In the genomic region with DNA sequence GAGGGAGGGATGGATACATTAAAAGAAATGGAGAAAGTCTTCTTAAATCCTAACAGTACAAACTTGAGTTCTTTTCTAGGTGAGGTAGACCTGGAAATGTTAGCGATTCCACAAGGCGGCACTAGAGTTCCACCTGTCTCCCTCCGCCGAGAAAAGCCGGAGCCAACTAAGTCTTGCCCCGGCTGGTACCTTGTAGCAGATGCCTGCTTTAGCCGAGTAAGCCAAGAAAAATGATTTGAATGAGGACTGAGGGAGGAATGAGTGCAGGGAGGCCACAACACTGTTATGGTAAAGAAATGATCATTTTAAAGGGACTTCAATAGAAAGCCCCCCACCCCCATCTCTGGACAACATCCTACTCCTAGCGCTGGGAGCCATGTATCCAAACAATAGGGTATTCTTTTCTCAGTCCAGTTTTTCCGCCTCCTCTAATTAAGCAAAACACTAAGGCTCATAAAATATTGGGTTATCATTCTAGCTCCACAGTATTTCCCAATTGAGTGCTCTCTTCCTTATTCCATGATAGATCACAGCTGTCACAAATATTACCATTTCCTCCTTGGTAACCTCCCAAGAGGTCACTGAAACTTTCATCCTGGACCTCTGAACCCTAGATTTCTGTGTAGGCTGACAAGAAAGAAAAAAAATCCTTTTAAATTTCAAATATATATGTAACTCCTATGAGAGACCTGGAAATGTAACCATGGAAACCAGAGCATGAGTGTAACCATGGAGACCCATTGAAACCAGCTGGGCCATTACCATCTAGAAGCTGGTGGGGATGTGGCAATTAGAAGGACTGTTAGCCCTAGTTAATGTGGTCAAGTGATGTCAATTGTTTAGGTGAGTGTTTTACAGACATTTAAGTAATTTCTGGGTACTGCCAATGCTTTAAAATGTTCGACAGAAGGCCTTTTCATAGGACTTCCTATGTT, we compare ENCODE assay signal across 2 cellular contexts.
TF ChIP-seq lines count a peak whose summit lies in the region.

No MANE protein-coding gene starts in this region.

TF ChIP-seq in HEK293, 187 proteins besides CTCF, POLR2A, EP300 and RAD21 (continued from another document and continues in another):
- TF ChIP-seq, protein P1, sequence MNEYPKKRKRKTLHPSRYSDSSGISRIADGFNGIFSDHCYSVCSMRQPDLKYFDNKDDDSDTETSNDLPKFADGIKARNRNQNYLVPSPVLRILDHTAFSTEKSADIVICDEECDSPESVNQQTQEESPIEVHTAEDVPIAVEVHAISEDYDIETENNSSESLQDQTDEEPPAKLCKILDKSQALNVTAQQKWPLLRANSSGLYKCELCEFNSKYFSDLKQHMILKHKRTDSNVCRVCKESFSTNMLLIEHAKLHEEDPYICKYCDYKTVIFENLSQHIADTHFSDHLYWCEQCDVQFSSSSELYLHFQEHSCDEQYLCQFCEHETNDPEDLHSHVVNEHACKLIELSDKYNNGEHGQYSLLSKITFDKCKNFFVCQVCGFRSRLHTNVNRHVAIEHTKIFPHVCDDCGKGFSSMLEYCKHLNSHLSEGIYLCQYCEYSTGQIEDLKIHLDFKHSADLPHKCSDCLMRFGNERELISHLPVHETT (tag by site-specific recombination; IDR thresholded peaks at IDR 0.05) = no peak
- TF ChIP-seq SETDB1 (IDR thresholded peaks at IDR 0.05; ENCODE audit: insufficient read length, low read length) (no peak), ZBTB48 (tag by site-specific recombination; IDR thresholded peaks at IDR 0.05) (no peak), ZNF571 (tag by site-specific recombination; IDR thresholded peaks at IDR 0.05) (no peak), YY2 (tag by site-specific recombination; IDR thresholded peaks at IDR 0.05) (no peak), ZNF654 (tag by site-specific recombination; IDR thresholded peaks at IDR 0.05; ENCODE audit: low read depth) (peak; percentile 94), ZSCAN16 (tag by site-specific recombination; IDR thresholded peaks at IDR 0.05) (no peak), ZNF24 (tag by site-specific recombination; IDR thresholded peaks at IDR 0.05) (no peak), ZNF274 (IDR thresholded peaks at IDR 0.05; ENCODE audit: low read length) (no peak), ZNF274 (tag by site-specific recombination; IDR thresholded peaks at IDR 0.05; ENCODE audit: borderline replicate concordance) (no peak), ZNF792 (tag by site-specific recombination; IDR thresholded peaks at IDR 0.05) (no peak)
- TF ChIP-seq, protein P2, sequence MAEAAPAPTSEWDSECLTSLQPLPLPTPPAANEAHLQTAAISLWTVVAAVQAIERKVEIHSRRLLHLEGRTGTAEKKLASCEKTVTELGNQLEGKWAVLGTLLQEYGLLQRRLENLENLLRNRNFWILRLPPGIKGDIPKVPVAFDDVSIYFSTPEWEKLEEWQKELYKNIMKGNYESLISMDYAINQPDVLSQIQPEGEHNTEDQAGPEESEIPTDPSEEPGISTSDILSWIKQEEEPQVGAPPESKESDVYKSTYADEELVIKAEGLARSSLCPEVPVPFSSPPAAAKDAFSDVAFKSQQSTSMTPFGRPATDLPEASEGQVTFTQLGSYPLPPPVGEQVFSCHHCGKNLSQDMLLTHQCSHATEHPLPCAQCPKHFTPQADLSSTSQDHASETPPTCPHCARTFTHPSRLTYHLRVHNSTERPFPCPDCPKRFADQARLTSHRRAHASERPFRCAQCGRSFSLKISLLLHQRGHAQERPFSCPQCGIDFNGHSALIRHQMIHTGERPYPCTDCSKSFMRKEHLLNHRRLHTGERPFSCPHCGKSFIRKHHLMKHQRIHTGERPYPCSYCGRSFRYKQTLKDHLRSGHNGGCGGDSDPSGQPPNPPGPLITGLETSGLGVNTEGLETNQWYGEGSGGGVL (tag by site-specific recombination; IDR thresholded peaks at IDR 0.05) = no peak
- TF ChIP-seq, protein P3, sequence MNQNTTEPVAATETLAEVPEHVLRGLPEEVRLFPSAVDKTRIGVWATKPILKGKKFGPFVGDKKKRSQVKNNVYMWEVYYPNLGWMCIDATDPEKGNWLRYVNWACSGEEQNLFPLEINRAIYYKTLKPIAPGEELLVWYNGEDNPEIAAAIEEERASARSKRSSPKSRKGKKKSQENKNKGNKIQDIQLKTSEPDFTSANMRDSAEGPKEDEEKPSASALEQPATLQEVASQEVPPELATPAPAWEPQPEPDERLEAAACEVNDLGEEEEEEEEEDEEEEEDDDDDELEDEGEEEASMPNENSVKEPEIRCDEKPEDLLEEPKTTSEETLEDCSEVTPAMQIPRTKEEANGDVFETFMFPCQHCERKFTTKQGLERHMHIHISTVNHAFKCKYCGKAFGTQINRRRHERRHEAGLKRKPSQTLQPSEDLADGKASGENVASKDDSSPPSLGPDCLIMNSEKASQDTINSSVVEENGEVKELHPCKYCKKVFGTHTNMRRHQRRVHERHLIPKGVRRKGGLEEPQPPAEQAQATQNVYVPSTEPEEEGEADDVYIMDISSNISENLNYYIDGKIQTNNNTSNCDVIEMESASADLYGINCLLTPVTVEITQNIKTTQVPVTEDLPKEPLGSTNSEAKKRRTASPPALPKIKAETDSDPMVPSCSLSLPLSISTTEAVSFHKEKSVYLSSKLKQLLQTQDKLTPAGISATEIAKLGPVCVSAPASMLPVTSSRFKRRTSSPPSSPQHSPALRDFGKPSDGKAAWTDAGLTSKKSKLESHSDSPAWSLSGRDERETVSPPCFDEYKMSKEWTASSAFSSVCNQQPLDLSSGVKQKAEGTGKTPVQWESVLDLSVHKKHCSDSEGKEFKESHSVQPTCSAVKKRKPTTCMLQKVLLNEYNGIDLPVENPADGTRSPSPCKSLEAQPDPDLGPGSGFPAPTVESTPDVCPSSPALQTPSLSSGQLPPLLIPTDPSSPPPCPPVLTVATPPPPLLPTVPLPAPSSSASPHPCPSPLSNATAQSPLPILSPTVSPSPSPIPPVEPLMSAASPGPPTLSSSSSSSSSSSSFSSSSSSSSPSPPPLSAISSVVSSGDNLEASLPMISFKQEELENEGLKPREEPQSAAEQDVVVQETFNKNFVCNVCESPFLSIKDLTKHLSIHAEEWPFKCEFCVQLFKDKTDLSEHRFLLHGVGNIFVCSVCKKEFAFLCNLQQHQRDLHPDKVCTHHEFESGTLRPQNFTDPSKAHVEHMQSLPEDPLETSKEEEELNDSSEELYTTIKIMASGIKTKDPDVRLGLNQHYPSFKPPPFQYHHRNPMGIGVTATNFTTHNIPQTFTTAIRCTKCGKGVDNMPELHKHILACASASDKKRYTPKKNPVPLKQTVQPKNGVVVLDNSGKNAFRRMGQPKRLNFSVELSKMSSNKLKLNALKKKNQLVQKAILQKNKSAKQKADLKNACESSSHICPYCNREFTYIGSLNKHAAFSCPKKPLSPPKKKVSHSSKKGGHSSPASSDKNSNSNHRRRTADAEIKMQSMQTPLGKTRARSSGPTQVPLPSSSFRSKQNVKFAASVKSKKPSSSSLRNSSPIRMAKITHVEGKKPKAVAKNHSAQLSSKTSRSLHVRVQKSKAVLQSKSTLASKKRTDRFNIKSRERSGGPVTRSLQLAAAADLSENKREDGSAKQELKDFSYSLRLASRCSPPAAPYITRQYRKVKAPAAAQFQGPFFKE (tag by site-specific recombination; IDR thresholded peaks at IDR 0.05; ENCODE audit: borderline replicate concordance) = no peak

TF ChIP-seq in K562, 482 proteins besides CTCF, POLR2A, EP300 and RAD21 (continued from another document):
- TF ChIP-seq RFX1 (IDR thresholded peaks at IDR 0.05) (peak; percentile 88), CC2D1A (IDR thresholded peaks at IDR 0.05) (peak; percentile 60; the same call in 1 of the 2 replicates), SMC3 (conservative IDR thresholded peaks at IDR 0.05; ENCODE audit: insufficient read depth, low read depth, low read length) (peak; percentile 75), STAG1 (CRISPR knock-in tag; IDR thresholded peaks at IDR 0.05; ENCODE audit: borderline replicate concordance) (peak; percentile 65; the same call in 1 of the 2 replicates), RB1 (IDR thresholded peaks at IDR 0.05; ENCODE audit: low read depth) (peak; percentile 40; the same call in 1 of the 2 replicates), EGR1 (conservative IDR thresholded peaks at IDR 0.05) (no peak), ARID2 (IDR thresholded peaks at IDR 0.05) (peak; percentile 52; the same call in 1 of the 2 replicates), NFE2L1 (tag; IDR thresholded peaks at IDR 0.05; ENCODE audit: borderline replicate concordance, low read depth) (no peak)
- TF ChIP-seq, protein P4, sequence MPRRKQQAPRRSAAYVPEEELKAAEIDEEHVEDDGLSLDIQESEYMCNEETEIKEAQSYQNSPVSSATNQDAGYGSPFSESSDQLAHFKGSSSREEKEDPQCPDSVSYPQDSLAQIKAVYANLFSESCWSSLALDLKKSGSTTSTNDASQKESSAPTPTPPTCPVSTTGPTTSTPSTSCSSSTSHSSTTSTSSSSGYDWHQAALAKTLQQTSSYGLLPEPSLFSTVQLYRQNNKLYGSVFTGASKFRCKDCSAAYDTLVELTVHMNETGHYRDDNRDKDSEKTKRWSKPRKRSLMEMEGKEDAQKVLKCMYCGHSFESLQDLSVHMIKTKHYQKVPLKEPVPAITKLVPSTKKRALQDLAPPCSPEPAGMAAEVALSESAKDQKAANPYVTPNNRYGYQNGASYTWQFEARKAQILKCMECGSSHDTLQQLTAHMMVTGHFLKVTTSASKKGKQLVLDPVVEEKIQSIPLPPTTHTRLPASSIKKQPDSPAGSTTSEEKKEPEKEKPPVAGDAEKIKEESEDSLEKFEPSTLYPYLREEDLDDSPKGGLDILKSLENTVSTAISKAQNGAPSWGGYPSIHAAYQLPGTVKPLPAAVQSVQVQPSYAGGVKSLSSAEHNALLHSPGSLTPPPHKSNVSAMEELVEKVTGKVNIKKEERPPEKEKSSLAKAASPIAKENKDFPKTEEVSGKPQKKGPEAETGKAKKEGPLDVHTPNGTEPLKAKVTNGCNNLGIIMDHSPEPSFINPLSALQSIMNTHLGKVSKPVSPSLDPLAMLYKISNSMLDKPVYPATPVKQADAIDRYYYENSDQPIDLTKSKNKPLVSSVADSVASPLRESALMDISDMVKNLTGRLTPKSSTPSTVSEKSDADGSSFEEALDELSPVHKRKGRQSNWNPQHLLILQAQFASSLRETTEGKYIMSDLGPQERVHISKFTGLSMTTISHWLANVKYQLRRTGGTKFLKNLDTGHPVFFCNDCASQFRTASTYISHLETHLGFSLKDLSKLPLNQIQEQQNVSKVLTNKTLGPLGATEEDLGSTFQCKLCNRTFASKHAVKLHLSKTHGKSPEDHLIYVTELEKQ (CRISPR knock-in tag; IDR thresholded peaks at IDR 0.05) = no peak
